1 cellular context compared by ENCODE assay signal in the genomic region with DNA sequence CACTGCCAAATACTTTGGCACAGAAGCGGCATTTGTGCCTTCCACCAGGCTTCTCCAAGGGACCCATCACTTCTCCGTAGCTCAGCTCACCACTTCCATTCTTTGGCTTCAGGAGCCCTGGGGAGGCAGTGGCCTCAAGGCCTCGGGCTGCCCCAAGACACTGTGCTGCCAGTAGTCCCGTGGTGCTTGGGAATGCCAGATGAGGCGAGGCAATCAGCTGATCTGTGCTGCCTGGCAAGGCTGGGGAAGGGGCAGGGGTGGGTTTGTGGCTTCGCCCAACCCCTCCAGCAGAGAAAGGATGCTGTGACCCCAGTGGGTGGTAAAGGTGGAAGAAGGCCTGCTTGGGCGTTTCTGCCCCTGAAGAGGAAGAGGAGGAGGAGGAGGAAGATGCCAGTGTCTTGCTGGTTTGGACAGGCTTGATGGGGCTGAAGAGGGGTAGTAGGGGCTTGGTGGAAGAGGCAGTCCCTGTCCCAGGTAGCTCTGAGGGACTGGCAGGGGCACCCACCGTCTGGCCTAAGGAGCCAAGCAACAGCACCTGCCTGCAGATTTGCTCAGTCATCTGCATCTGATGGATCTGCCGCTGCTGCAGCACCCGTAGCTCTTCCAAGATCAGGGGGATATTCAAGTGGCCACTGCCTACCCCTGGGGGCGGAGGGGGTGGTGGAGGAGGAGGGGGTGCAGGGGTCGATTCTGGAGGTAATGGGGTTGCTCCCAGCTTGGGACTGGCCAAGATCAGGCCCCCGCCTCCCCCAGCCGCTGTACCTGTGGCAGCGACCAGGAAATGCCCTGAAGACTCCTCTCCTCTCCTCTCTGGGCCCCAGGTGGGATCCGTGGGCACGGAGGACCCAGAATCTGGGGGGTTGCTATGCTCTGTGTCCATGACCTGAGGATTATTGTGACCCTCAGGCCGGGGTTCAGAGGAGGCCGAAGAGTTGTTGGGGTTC.
TF ChIP-seq lines count a peak whose summit lies in the region.

No MANE protein-coding gene starts in this region.

TF ChIP-seq in K562, 482 proteins besides CTCF, POLR2A, EP300 and RAD21:
- TF ChIP-seq, protein P1, sequence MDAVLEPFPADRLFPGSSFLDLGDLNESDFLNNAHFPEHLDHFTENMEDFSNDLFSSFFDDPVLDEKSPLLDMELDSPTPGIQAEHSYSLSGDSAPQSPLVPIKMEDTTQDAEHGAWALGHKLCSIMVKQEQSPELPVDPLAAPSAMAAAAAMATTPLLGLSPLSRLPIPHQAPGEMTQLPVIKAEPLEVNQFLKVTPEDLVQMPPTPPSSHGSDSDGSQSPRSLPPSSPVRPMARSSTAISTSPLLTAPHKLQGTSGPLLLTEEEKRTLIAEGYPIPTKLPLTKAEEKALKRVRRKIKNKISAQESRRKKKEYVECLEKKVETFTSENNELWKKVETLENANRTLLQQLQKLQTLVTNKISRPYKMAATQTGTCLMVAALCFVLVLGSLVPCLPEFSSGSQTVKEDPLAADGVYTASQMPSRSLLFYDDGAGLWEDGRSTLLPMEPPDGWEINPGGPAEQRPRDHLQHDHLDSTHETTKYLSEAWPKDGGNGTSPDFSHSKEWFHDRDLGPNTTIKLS (IDR thresholded peaks at IDR 0.05; ENCODE audit: borderline replicate concordance, low read depth), result no peak
- TF ChIP-seq, protein P2, sequence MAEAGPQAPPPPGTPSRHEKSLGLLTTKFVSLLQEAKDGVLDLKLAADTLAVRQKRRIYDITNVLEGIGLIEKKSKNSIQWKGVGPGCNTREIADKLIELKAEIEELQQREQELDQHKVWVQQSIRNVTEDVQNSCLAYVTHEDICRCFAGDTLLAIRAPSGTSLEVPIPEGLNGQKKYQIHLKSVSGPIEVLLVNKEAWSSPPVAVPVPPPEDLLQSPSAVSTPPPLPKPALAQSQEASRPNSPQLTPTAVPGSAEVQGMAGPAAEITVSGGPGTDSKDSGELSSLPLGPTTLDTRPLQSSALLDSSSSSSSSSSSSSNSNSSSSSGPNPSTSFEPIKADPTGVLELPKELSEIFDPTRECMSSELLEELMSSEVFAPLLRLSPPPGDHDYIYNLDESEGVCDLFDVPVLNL (CRISPR knock-in tag; IDR thresholded peaks at IDR 0.05; ENCODE audit: low read depth), result no peak
- TF ChIP-seq KLF6 (CRISPR knock-in tag; IDR thresholded peaks at IDR 0.05; ENCODE audit: borderline replicate concordance), result no peak
- TF ChIP-seq, protein P3, sequence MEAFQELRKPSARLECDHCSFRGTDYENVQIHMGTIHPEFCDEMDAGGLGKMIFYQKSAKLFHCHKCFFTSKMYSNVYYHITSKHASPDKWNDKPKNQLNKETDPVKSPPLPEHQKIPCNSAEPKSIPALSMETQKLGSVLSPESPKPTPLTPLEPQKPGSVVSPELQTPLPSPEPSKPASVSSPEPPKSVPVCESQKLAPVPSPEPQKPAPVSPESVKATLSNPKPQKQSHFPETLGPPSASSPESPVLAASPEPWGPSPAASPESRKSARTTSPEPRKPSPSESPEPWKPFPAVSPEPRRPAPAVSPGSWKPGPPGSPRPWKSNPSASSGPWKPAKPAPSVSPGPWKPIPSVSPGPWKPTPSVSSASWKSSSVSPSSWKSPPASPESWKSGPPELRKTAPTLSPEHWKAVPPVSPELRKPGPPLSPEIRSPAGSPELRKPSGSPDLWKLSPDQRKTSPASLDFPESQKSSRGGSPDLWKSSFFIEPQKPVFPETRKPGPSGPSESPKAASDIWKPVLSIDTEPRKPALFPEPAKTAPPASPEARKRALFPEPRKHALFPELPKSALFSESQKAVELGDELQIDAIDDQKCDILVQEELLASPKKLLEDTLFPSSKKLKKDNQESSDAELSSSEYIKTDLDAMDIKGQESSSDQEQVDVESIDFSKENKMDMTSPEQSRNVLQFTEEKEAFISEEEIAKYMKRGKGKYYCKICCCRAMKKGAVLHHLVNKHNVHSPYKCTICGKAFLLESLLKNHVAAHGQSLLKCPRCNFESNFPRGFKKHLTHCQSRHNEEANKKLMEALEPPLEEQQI (IDR thresholded peaks at IDR 0.05), result no peak
- no peak for TF ChIP-seq FOS (IDR thresholded peaks at IDR 0.05; ENCODE audit: extremely low read depth, insufficient read length)
- no peak for TF ChIP-seq GATAD2B (IDR thresholded peaks at IDR 0.05; ENCODE audit: borderline replicate concordance)
- TF ChIP-seq, protein P4, sequence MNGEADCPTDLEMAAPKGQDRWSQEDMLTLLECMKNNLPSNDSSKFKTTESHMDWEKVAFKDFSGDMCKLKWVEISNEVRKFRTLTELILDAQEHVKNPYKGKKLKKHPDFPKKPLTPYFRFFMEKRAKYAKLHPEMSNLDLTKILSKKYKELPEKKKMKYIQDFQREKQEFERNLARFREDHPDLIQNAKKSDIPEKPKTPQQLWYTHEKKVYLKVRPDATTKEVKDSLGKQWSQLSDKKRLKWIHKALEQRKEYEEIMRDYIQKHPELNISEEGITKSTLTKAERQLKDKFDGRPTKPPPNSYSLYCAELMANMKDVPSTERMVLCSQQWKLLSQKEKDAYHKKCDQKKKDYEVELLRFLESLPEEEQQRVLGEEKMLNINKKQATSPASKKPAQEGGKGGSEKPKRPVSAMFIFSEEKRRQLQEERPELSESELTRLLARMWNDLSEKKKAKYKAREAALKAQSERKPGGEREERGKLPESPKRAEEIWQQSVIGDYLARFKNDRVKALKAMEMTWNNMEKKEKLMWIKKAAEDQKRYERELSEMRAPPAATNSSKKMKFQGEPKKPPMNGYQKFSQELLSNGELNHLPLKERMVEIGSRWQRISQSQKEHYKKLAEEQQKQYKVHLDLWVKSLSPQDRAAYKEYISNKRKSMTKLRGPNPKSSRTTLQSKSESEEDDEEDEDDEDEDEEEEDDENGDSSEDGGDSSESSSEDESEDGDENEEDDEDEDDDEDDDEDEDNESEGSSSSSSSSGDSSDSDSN (IDR thresholded peaks at IDR 0.05; ENCODE audit: borderline replicate concordance in 1 of 2, low read depth in 2 of 2, low read length in 2 of 2), result no peak
- no peak for TF ChIP-seq ZNF23 (CRISPR knock-in tag; IDR thresholded peaks at IDR 0.05)
- TF ChIP-seq, protein P5, sequence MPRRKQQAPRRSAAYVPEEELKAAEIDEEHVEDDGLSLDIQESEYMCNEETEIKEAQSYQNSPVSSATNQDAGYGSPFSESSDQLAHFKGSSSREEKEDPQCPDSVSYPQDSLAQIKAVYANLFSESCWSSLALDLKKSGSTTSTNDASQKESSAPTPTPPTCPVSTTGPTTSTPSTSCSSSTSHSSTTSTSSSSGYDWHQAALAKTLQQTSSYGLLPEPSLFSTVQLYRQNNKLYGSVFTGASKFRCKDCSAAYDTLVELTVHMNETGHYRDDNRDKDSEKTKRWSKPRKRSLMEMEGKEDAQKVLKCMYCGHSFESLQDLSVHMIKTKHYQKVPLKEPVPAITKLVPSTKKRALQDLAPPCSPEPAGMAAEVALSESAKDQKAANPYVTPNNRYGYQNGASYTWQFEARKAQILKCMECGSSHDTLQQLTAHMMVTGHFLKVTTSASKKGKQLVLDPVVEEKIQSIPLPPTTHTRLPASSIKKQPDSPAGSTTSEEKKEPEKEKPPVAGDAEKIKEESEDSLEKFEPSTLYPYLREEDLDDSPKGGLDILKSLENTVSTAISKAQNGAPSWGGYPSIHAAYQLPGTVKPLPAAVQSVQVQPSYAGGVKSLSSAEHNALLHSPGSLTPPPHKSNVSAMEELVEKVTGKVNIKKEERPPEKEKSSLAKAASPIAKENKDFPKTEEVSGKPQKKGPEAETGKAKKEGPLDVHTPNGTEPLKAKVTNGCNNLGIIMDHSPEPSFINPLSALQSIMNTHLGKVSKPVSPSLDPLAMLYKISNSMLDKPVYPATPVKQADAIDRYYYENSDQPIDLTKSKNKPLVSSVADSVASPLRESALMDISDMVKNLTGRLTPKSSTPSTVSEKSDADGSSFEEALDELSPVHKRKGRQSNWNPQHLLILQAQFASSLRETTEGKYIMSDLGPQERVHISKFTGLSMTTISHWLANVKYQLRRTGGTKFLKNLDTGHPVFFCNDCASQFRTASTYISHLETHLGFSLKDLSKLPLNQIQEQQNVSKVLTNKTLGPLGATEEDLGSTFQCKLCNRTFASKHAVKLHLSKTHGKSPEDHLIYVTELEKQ (CRISPR knock-in tag; IDR thresholded peaks at IDR 0.05), result no peak
- TF ChIP-seq HNRNPK (IDR thresholded peaks at IDR 0.05; ENCODE audit: low read depth, low read length, poor library complexity, severe bottlenecking), result no peak
- no peak for TF ChIP-seq MEIS2 (IDR thresholded peaks at IDR 0.05; ENCODE audit: partially characterized antibody)
- TF ChIP-seq CEBPB (tag; IDR thresholded peaks at IDR 0.05), result no peak
TF ChIP-seq in K562: peak in this region for 0.
